ENCODE assay signal across 9 cellular contexts in genomic region chr20:46060301-46060881, GRCh38. TPM values are rescaled to one million over a fixed set of nuclear protein-coding genes. Genes with fewer than 3 reads are reported as not detected.
DNase-seq lines count a peak whose midpoint lies in the region; ATAC-seq lines count a peak whose summit lies in the region.
"Had no signal": no experiment of that assay in that cellular context is flagged by ENCODE, and none has a peak within 500 bp of the region (broad histone marks: within the 10 kb centered on the region; RNA-seq: fewer than 3 reads in every experiment).

No MANE protein-coding gene starts in this region.

- peaks cover 43% of the 10 kb centered on the region for H3K4me1 Mint-ChIP-seq in activated CD8-positive, alpha-beta T cell treated with anti-CD3 and anti-CD28 coated beads, Interleukin-2, amount 10 ng/mL, durations not matched to agents 7 days and 5 days (ENCODE audit: low read depth)

- POLR2A ChIA-PET in activated CD8-positive, alpha-beta T cell treated with anti-CD3 and anti-CD28 coated beads, Interleukin-2, amount 10 ng/mL, durations not matched to agents 7 days and 5 days (lab: Charles Lee) = interaction anchor here (1.3 kb wide), 1 partner anchor 28 kb away, joined by 4 read pairs; no protein-coding TSS in a partner anchor

- H3K27me3 Mint-ChIP-seq in activated CD8-positive, alpha-beta T cell treated with anti-CD3 and anti-CD28 coated beads, Interleukin-2, amount 10 ng/mL, durations not matched to agents 7 days and 5 days (ENCODE audit: low read depth) = peaks cover 22% of the 10 kb centered on the region

- H3K4me3 Mint-ChIP-seq in activated CD8-positive, alpha-beta T cell treated with anti-CD3 and anti-CD28 coated beads, Interleukin-2, amount 10 ng/mL, durations not matched to agents 7 days and 5 days = no peak overlapping the region

- H3K9me3 Mint-ChIP-seq in activated CD8-positive, alpha-beta T cell treated with anti-CD3 and anti-CD28 coated beads, Interleukin-2, amount 10 ng/mL, durations not matched to agents 7 days and 5 days (ENCODE audit: insufficient read depth) = no peaks in the 10 kb centered on the region

- DNase-seq in EH (ENCODE audit: low read depth) (peak; percentile 13), NCI-H1436 (lab: John Stamatoyannopoulos, UW) (peak; percentile 19), medulla oblongata (ENCODE audit: extremely low spot score) (peak; percentile 70), HPDE6-E6E7 (ENCODE audit: extremely low spot score) (no peak), cerebellar nuclear complex (lab: John Stamatoyannopoulos, UW) (no peak)
- no peak for DNase-seq in activated CD8-positive, alpha-beta T cell treated with anti-CD3 and anti-CD28 coated beads, Interleukin-2, amount 10 ng/mL, durations not matched to agents 7 days and 5 days
- no peak for DNase-seq in stimulated activated CD4-positive, alpha-beta T cell treated with anti-CD3 and anti-CD28 coated beads, Interleukin-1b, Interleukin-23, amount 100 ng/mL, for 48 hours

- CTCF ChIA-PET in activated CD8-positive, alpha-beta T cell treated with anti-CD3 and anti-CD28 coated beads, Interleukin-2, amount 10 ng/mL, durations not matched to agents 7 days and 5 days (lab: Charles Lee) = interaction anchor here (1.1 to 2.0 kb wide), 3 partner anchors 38 to 49 kb away, joined by 5 to 11 read pairs (median 5); no protein-coding TSS in a partner anchor

- peak overlapping the region; percentile 18 for H3K27ac Mint-ChIP-seq in activated CD8-positive, alpha-beta T cell treated with anti-CD3 and anti-CD28 coated beads, Interleukin-2, amount 10 ng/mL, durations not matched to agents 7 days and 5 days

- H3K36me3 Mint-ChIP-seq in activated CD8-positive, alpha-beta T cell treated with anti-CD3 and anti-CD28 coated beads, Interleukin-2, amount 10 ng/mL, durations not matched to agents 7 days and 5 days (ENCODE audit: low read depth) = peaks cover 59% of the 10 kb centered on the region

- no peak for ATAC-seq in activated CD8-positive, alpha-beta T cell treated with anti-CD3 and anti-CD28 coated beads, Interleukin-2, amount 10 ng/mL, durations not matched to agents 7 days and 5 days
- ATAC-seq in HG02938 (IDR thresholded peaks at IDR 0.05; ENCODE audit: unreplicated experiment) = no peak

RNA-seq across cellular contexts. Expression of gene NCOA5, which starts 29.4 kb away (rescaled TPM):
- total RNA-seq in activated CD8-positive, alpha-beta T cell treated with anti-CD3 and anti-CD28 coated beads, Interleukin-2, amount 10 ng/mL, durations not matched to agents 7 days and 5 days = 10 to 100 TPM; 30.3 to 30.9 TPM

RNA-seq across cellular contexts. Expression of gene SLC12A5, which starts 31.4 kb away (rescaled TPM):
- total RNA-seq in activated CD8-positive, alpha-beta T cell treated with anti-CD3 and anti-CD28 coated beads, Interleukin-2, amount 10 ng/mL, durations not matched to agents 7 days and 5 days = 1 to 10 TPM; 1.3 to 1.7 TPM

RNA-seq across cellular contexts. Expression of gene MMP9, which starts 51.7 kb away (rescaled TPM):
- total RNA-seq in activated CD8-positive, alpha-beta T cell treated with anti-CD3 and anti-CD28 coated beads, Interleukin-2, amount 10 ng/mL, durations not matched to agents 7 days and 5 days = not detected
- total RNA-seq: renal cortical epithelial cell had no signal

RNA-seq across cellular contexts. Expression of gene CD40, which starts 57.7 kb away (rescaled TPM):
- total RNA-seq in activated CD8-positive, alpha-beta T cell treated with anti-CD3 and anti-CD28 coated beads, Interleukin-2, amount 10 ng/mL, durations not matched to agents 7 days and 5 days = 1 to 10 TPM in 1 of 2 experiments, under 1 TPM in 1; 0.94 to 1.0 TPM

Comparison
In these comparisons a context has a peak if more than half of its experiments do, and no peak if none do; other contexts are left out.
1. DNase-seq: peak in EH (single experiment), NCI-H1436 (single experiment) and medulla oblongata (single experiment); none in activated CD8-positive, alpha-beta T cell treated with anti-CD3 and anti-CD28 coated beads, Interleukin-2, amount 10 ng/mL, durations not matched to agents 7 days and 5 days (single experiment), HPDE6-E6E7 (single experiment), cerebellar nuclear complex (0 of 2) and stimulated activated CD4-positive, alpha-beta T cell treated with anti-CD3 and anti-CD28 coated beads, Interleukin-1b, Interleukin-23, amount 100 ng/mL, for 48 hours (single experiment).